Comparison of ENCODE assay signal across 10 cellular contexts in genomic region chrX:7191681-7192110, GRCh38. TPM values are rescaled to one million over a fixed set of nuclear protein-coding genes. Genes with fewer than 3 reads are reported as not detected.
DNase-seq lines count a peak whose midpoint lies in the region; ATAC-seq and TF ChIP-seq lines count a peak whose summit lies in the region.
"Had no signal": no experiment of that assay in that cellular context is flagged by ENCODE, and none has a peak within 500 bp of the region (broad histone marks: within the 10 kb centered on the region; RNA-seq: fewer than 3 reads in every experiment).

No MANE protein-coding gene starts in this region.

- no peak overlapping the region for H3K18ac ChIP-seq in H9 (ENCODE audit: insufficient read length, low read depth, low read length)

- no peaks in the 10 kb centered on the region for H3K27me3 Mint-ChIP-seq in H9 (ENCODE audit: low read depth)
- H3K27me3 Mint-ChIP-seq: naive B cell had no signal

- H2BK120ac ChIP-seq in H9 (ENCODE audit: low read depth, low read length, poor library complexity, severe bottlenecking), result no peak overlapping the region

- TF ChIP-seq CTCF in GM10266 (IDR thresholded peaks at IDR 0.05; ENCODE audit: control insufficient read depth, insufficient read depth, low read depth, missing control alignments) (peak; percentile 14), H9 (conservative IDR thresholded peaks at IDR 0.05) (peak; percentile 66), WI38 (IDR thresholded peaks at IDR 0.05; ENCODE audit: low read depth, low read length) (peak; percentile 48)

- H3K14ac ChIP-seq in H9 (ENCODE audit: insufficient read depth, low read length), result no peak overlapping the region

- H4K91ac ChIP-seq in H9 (ENCODE audit: insufficient read length, low read depth, low read length), result no peak overlapping the region

- no peak overlapping the region for H2BK5ac ChIP-seq in H9 (ENCODE audit: insufficient read length, low read length)

- WGBS in H9 (ENCODE audit: extremely low coverage, insufficient read length, low lambda C conversion rate), result no CpG with 5 or more reads among the region's 2 CpGs

- peaks cover 2% of the 10 kb centered on the region for H3K4me1 ChIP-seq in H9 (ENCODE audit: insufficient read depth, low read length)

- peaks cover 39 to 47% of the 10 kb centered on the region in 2 experiments for H3K4me1 Mint-ChIP-seq in H9
- H3K4me1 Mint-ChIP-seq: naive B cell had no signal

- no peak overlapping the region; the same call in 1 of the 2 replicates for H2BK15ac ChIP-seq in H9 (ENCODE audit: low read depth, low read length)

- no peak overlapping the region for H3K27ac ChIP-seq in H9 (ENCODE audit: insufficient read length, low read depth, low read length)

- H3K23ac ChIP-seq in H9 (ENCODE audit: insufficient read length, low read depth, low read length), result no peak overlapping the region

- H4K5ac ChIP-seq in H9 (ENCODE audit: insufficient read length, low read depth, low read length), result no peak overlapping the region

- H3K9ac ChIP-seq in H9 (ENCODE audit: extremely low read depth, insufficient read length, low read length), result no peak overlapping the region

- no peak overlapping the region for H3K4me3 ChIP-seq in WI38 (ENCODE audit: low read depth, low read length)

- H3K27me3 ChIP-seq in H9 (ENCODE audit: insufficient read depth, low read length), result no peaks in the 10 kb centered on the region

- H3K56ac ChIP-seq in H9 (ENCODE audit: insufficient read length, low read depth, low read length), result no peak overlapping the region

- no peaks in the 10 kb centered on the region for H3K79me1 ChIP-seq in H9 (ENCODE audit: insufficient read depth, low read depth, low read length, poor library complexity, severe bottlenecking)

- ATAC-seq in HG02840 (IDR thresholded peaks at IDR 0.05; ENCODE audit: low FRiP score, unreplicated experiment), result no peak

- peaks cover 2% of the 10 kb centered on the region for H4K20me1 ChIP-seq in H9 (ENCODE audit: control insufficient read depth, insufficient read depth, insufficient read length)

- H3K9me3 Mint-ChIP-seq in H9, result peaks cover 12 to 23% of the 10 kb centered on the region in 2 experiments
- H3K9me3 Mint-ChIP-seq: naive B cell had no signal

- no peak overlapping the region for H2AK5ac ChIP-seq in H9 (ENCODE audit: insufficient read length, low read length)

- H3K23me2 ChIP-seq in H9 (ENCODE audit: insufficient read length, low read depth, low read length, poor library complexity, severe bottlenecking), result no peaks in the 10 kb centered on the region

- H4K8ac ChIP-seq in H9 (replicated peaks; ENCODE audit: insufficient read length, low read depth, low read length), result no peak overlapping the region

- H3T11ph ChIP-seq in H9 (ENCODE audit: low read length), result no peak overlapping the region

- DNase-seq in GM10266 (ENCODE audit: extremely low spot score), result no peak
- peak; percentile 69 for DNase-seq in H9
- DNase-seq in kidney tubule cell (ENCODE audit: low spot score), result peak; percentile 8
- DNase-seq in NCI-H1048 (lab: John Stamatoyannopoulos, UW), result no peak
- DNase-seq in activated naive CD4-positive, alpha-beta T cell treated with anti-CD3 and anti-CD28 coated beads, Interleukin-2, amount 50 U/mL, for 16 hours, result no peak
- DNase-seq: anterior cingulate cortex, naive B cell, T1000 had no signal

- peaks cover 3 to 17% (median 6%) of the 10 kb centered on the region in 3 experiments; a peak in 5 of 7 replicates for H3K36me3 Mint-ChIP-seq in H9 (ENCODE audit: insufficient read depth in 1 of 3, low read depth in 3 of 3)

- no peak overlapping the region for H3K4me3 Mint-ChIP-seq in H9
- H3K4me3 Mint-ChIP-seq: naive B cell had no signal

- H3K4me2 ChIP-seq in H9 (ENCODE audit: insufficient read depth, insufficient read length, low read length), result no peak overlapping the region

- no peak overlapping the region for H2AFZ ChIP-seq in H9 (ENCODE audit: low read length)

- no peaks in the 10 kb centered on the region for H3K9me3 ChIP-seq in H9 (ENCODE audit: control insufficient read depth, low read depth, low read length)

- H3K27ac Mint-ChIP-seq in H9, result no peak overlapping the region

- no peak overlapping the region for H3K4ac ChIP-seq in H9 (ENCODE audit: low read depth, low read length)

- H2BK20ac ChIP-seq in H9 (ENCODE audit: low read depth, low read length, poor library complexity, severe bottlenecking), result no peak overlapping the region

- H2BK12ac ChIP-seq in H9 (ENCODE audit: insufficient read length, low read depth, low read length), result no peak overlapping the region

- no peaks in the 10 kb centered on the region for H3K79me2 ChIP-seq in H9 (ENCODE audit: insufficient read depth, low read length)

RNA-seq across cellular contexts. Expression of gene PUDP, which starts 43.7 kb away (rescaled TPM):
- total RNA-seq in H9 (2021), result 46.3 and 47.3 TPM in 2 replicates

RNA-seq across cellular contexts. Expression of gene STS, which starts 44.2 kb away (rescaled TPM):
- 3.6 and 3.8 TPM in 2 replicates for total RNA-seq in H9 (2021)

Comparison
In these comparisons a context has a peak if more than half of its experiments do, and no peak if none do; other contexts are left out.
1. DNase-seq: peak in H9 (single experiment) and kidney tubule cell (single experiment); none in GM10266 (single experiment), NCI-H1048 (single experiment) and activated naive CD4-positive, alpha-beta T cell treated with anti-CD3 and anti-CD28 coated beads, Interleukin-2, amount 50 U/mL, for 16 hours (single experiment).
2. CTCF ChIP-seq: peak in every context shown above with its lines; median percentile 66 in H9; 48 in WI38; 14 in GM10266.